19 cellular contexts compared by ENCODE assay signal in the genomic region with DNA sequence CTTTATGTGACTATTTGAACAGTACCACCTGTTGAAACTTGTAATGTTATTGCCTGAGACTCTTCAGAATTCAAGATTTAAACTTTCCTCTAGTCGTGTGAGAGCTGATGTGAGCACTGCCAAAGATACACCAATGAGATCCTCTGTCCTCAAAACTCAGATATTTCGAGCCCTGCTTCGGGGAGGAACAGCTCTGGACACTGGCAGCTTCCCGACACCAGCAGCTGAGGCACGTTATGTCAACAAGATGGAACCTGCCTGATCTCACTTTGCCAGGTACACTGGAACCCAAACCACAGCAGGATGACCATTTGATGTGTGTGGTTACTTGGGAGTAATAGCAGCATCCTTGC.
"Had no signal": no experiment of that assay in that cellular context is flagged by ENCODE, and none has a peak within 500 bp of the region (broad histone marks: within the 10 kb centered on the region; RNA-seq: fewer than 3 reads in every experiment).

No MANE protein-coding gene starts in this region.

- H3K27me3 Mint-ChIP-seq: activated naive CD8-positive, alpha-beta T cell; naive thymus-derived CD4-positive, alpha-beta T cell had no signal

- H3K27ac ChIP-seq: cardiac muscle cell, thyroid gland had no signal

- H3K27me3 ChIP-seq: cardiac muscle cell, esophagus squamous epithelium, thyroid gland had no signal

- H3K4me1 Mint-ChIP-seq: memory B cell; naive thymus-derived CD4-positive, alpha-beta T cell; WTC11 had no signal

- H3K36me3 Mint-ChIP-seq: activated CD4-positive, alpha-beta memory T cell treated with anti-CD3 and anti-CD28 coated beads for 36 hours; activated naive CD8-positive, alpha-beta T cell; memory B cell; naive thymus-derived CD4-positive, alpha-beta T cell; WTC11 had no signal

- H3K9me3 ChIP-seq: esophagus squamous epithelium, mucosa of descending colon, thyroid gland had no signal

- H3K27ac Mint-ChIP-seq: activated CD4-positive, alpha-beta memory T cell treated with anti-CD3 and anti-CD28 coated beads for 36 hours; activated naive CD8-positive, alpha-beta T cell; memory B cell; naive thymus-derived CD4-positive, alpha-beta T cell; WTC11 had no signal

- DNase-seq: activated CD4-positive, alpha-beta memory T cell treated with anti-CD3 and anti-CD28 coated beads for 36 hours; activated CD4-positive, alpha-beta T cell treated with anti-CD3 and anti-CD28 coated beads for 4 hours; activated T-cell treated with anti-CD3 and anti-CD28 coated beads for 4 hours; dermis blood vessel endothelial cell; effector memory CD4-positive, alpha-beta T cell; esophagus squamous epithelium; hippocampal formation; islet precursor cell; mucosa of descending colon; naive thymus-derived CD4-positive, alpha-beta T cell; stimulated activated CD4-positive, alpha-beta T cell treated with anti-CD3 and anti-CD28 coated beads, Interleukin-12 subunit alpha, Interleukin-12 subunit beta, amount 100 ng/mL, for 4 hours; stimulated activated CD4-positive, alpha-beta T cell treated with anti-CD3 and anti-CD28 coated beads, Interleukin-1b, Interleukin-23, amount 100 ng/mL, for 48 hours; stimulated activated CD8-positive, alpha-beta memory T cell treated with anti-CD3 and anti-CD28 coated beads, Interleukin-4, amount 100 ng/mL, for 48 hours; stimulated activated naive CD4-positive, alpha-beta T cell; thyroid gland had no signal

- H3K9me3 Mint-ChIP-seq: activated CD4-positive, alpha-beta memory T cell treated with anti-CD3 and anti-CD28 coated beads for 36 hours; memory B cell had no signal

- H3K4me3 ChIP-seq: cardiac muscle cell, mucosa of descending colon, thyroid gland had no signal

- H3K4me1 ChIP-seq: thyroid gland had no signal

- H3K4me3 Mint-ChIP-seq: activated CD4-positive, alpha-beta memory T cell treated with anti-CD3 and anti-CD28 coated beads for 36 hours; activated naive CD8-positive, alpha-beta T cell; memory B cell; naive thymus-derived CD4-positive, alpha-beta T cell; WTC11 had no signal

- H3K36me3 ChIP-seq: cardiac muscle cell, esophagus squamous epithelium, thyroid gland had no signal
